14 cellular contexts compared by ENCODE assay signal in genomic region chr12:118773956-118774723, GRCh38.
DNase-seq lines count a peak whose midpoint lies in the region; ATAC-seq and TF ChIP-seq lines count a peak whose summit lies in the region.
"Had no signal": no experiment of that assay in that cellular context is flagged by ENCODE, and none has a peak within 500 bp of the region (broad histone marks: within the 10 kb centered on the region; RNA-seq: fewer than 3 reads in every experiment).

No MANE protein-coding gene starts in this region.

- H3K4me3 Mint-ChIP-seq in stimulated activated effector memory CD8-positive, alpha-beta T cell treated with anti-CD3 and anti-CD28 coated beads, Interleukin-12 subunit alpha, Interleukin-12 subunit beta, amount 100 ng/mL, for 72 hours = no peak overlapping the region
- H3K4me3 Mint-ChIP-seq in Caco-2 (ENCODE audit: unreplicated experiment) = no peak overlapping the region
- H3K4me3 Mint-ChIP-seq: activated CD4-positive, alpha-beta T cell treated with anti-CD3 and anti-CD28 coated beads, Interleukin-2, amount 10 ng/mL, durations not matched to agents 7 days and 5 days; naive B cell had no signal

- H3K4me3 ChIP-seq in Caco-2 (ENCODE audit: low read depth, low read length) = no peak overlapping the region
- H3K4me3 ChIP-seq: GM23248, SJCRH30, stomach had no signal

- no peaks in the 10 kb centered on the region for H3K36me3 Mint-ChIP-seq in stimulated activated effector memory CD8-positive, alpha-beta T cell treated with anti-CD3 and anti-CD28 coated beads, Interleukin-12 subunit alpha, Interleukin-12 subunit beta, amount 100 ng/mL, for 72 hours
- H3K36me3 Mint-ChIP-seq in Caco-2 (ENCODE audit: insufficient read depth, unreplicated experiment) = peaks cover 5% of the 10 kb centered on the region

- peak; percentile 25 for ATAC-seq in stimulated activated effector memory CD8-positive, alpha-beta T cell treated with anti-CD3 and anti-CD28 coated beads, Interleukin-12 subunit alpha, Interleukin-12 subunit beta, amount 100 ng/mL, for 72 hours
- ATAC-seq in left cardiac atrium (no peak), GM19463 (IDR thresholded peaks at IDR 0.05; ENCODE audit: unreplicated experiment) (no peak)

- no peaks in the 10 kb centered on the region for H3K9me3 ChIP-seq in Caco-2
- H3K9me3 ChIP-seq: SJCRH30 had no signal

- TF ChIP-seq CTCF in Caco-2 (IDR thresholded peaks at IDR 0.05; ENCODE audit: insufficient read depth in 1 of 2, low read depth in 1 of 2, low read length in 1 of 2, severe bottlenecking in 1 of 2, unreplicated experiment in 1 of 2) = no peak

- no peaks in the 10 kb centered on the region for H3K27me3 ChIP-seq in Caco-2 (replicated peaks; ENCODE audit: control insufficient read depth, insufficient read depth, low read length)
- H3K27me3 ChIP-seq: SJCRH30 had no signal

- H3K4me1 ChIP-seq in Caco-2 = no peaks in the 10 kb centered on the region
- H3K4me1 ChIP-seq: SJCRH30, stomach had no signal

- H3K4me1 Mint-ChIP-seq in stimulated activated effector memory CD8-positive, alpha-beta T cell treated with anti-CD3 and anti-CD28 coated beads, Interleukin-12 subunit alpha, Interleukin-12 subunit beta, amount 100 ng/mL, for 72 hours = no peaks in the 10 kb centered on the region
- H3K4me1 Mint-ChIP-seq in Caco-2 (ENCODE audit: low read depth, unreplicated experiment) = no peaks in the 10 kb centered on the region
- H3K4me1 Mint-ChIP-seq: activated CD4-positive, alpha-beta T cell treated with anti-CD3 and anti-CD28 coated beads, Interleukin-2, amount 10 ng/mL, durations not matched to agents 7 days and 5 days had no signal

- H3K36me3 ChIP-seq in Caco-2 (ENCODE audit: control insufficient read depth, insufficient read depth, low read length) = no peaks in the 10 kb centered on the region
- H3K36me3 ChIP-seq: SJCRH30, stomach had no signal

- intact Hi-C loops in left cardiac atrium (cut with DNase I) (no loop called here), Caco-2 (cut with micrococcal nuclease; ENCODE audit: unreplicated experiment) (no loop called here)

- H3K27ac Mint-ChIP-seq in stimulated activated effector memory CD8-positive, alpha-beta T cell treated with anti-CD3 and anti-CD28 coated beads, Interleukin-12 subunit alpha, Interleukin-12 subunit beta, amount 100 ng/mL, for 72 hours = no peak overlapping the region
- H3K27ac Mint-ChIP-seq in Caco-2 (ENCODE audit: unreplicated experiment) = no peak overlapping the region
- H3K27ac Mint-ChIP-seq: activated CD4-positive, alpha-beta T cell treated with anti-CD3 and anti-CD28 coated beads, Interleukin-2, amount 10 ng/mL, durations not matched to agents 7 days and 5 days; naive B cell had no signal

- peaks cover 13% of the 10 kb centered on the region for H3K27me3 Mint-ChIP-seq in Caco-2 (ENCODE audit: insufficient read depth, unreplicated experiment)

- DNase-seq in NCI-H1105 treated with DMSO at 0.1 percent for 48 hours (lab: John Stamatoyannopoulos, UW) = peak; percentile 97
- peak; percentile 84 for DNase-seq in NCI-H510A treated with DMSO at 0.1 percent for 48 hours (lab: John Stamatoyannopoulos, UW)
- DNase-seq in iPS DF 19.7 (ENCODE audit: low read depth, low spot score) = peak; percentile 94
- DNase-seq in stimulated activated effector memory CD8-positive, alpha-beta T cell treated with anti-CD3 and anti-CD28 coated beads, Interleukin-12 subunit alpha, Interleukin-12 subunit beta, amount 100 ng/mL, for 72 hours (ENCODE audit: low spot score in 2 of 2) = no peak
- no peak for DNase-seq in left cardiac atrium
- no peak for DNase-seq in Caco-2
- no peak for DNase-seq in HuH-7.5 (ENCODE audit: low spot score)
- DNase-seq: activated CD4-positive, alpha-beta T cell treated with anti-CD3 and anti-CD28 coated beads, Interleukin-2, amount 10 ng/mL, durations not matched to agents 7 days and 5 days; activated naive CD4-positive, alpha-beta T cell treated with Interleukin-2 at 50 U/mL for 16 hours; GM23248; naive B cell; SJCRH30; stomach had no signal

- no TSS peak for BruUV-seq in Caco-2 (replicated peaks; lab: Mats Ljungman, UMichigan)

- POLR2A ChIA-PET in Caco-2 (lab: Charles Lee) = no interaction called here

- H3K9me3 Mint-ChIP-seq in stimulated activated effector memory CD8-positive, alpha-beta T cell treated with anti-CD3 and anti-CD28 coated beads, Interleukin-12 subunit alpha, Interleukin-12 subunit beta, amount 100 ng/mL, for 72 hours = peaks cover 3% of the 10 kb centered on the region
- no peaks in the 10 kb centered on the region for H3K9me3 Mint-ChIP-seq in Caco-2 (ENCODE audit: unreplicated experiment)
- H3K9me3 Mint-ChIP-seq: activated CD4-positive, alpha-beta T cell treated with anti-CD3 and anti-CD28 coated beads, Interleukin-2, amount 10 ng/mL, durations not matched to agents 7 days and 5 days had no signal

- CTCF ChIA-PET in Caco-2 (lab: Charles Lee) = interaction anchor here (0.5 kb wide), 1 partner anchor 71 kb away, joined by 3 read pairs; no protein-coding TSS in a partner anchor

Comparison
In these comparisons a context has a peak if more than half of its experiments do, and no peak if none do; other contexts are left out.
1. DNase-seq: peak in NCI-H1105 treated with DMSO at 0.1 percent for 48 hours (single experiment), NCI-H510A treated with DMSO at 0.1 percent for 48 hours (single experiment) and iPS DF 19.7 (single experiment); none in stimulated activated effector memory CD8-positive, alpha-beta T cell treated with anti-CD3 and anti-CD28 coated beads, Interleukin-12 subunit alpha, Interleukin-12 subunit beta, amount 100 ng/mL, for 72 hours (0 of 2), left cardiac atrium (single experiment), Caco-2 (0 of 2) and HuH-7.5 (single experiment).